ENCODE assay signal across 18 cellular contexts in genomic region chr15:47513496-47513895, GRCh38.
DNase-seq lines count a peak whose midpoint lies in the region; ATAC-seq and TF ChIP-seq lines count a peak whose summit lies in the region.
"Had no signal": no experiment of that assay in that cellular context is flagged by ENCODE, and none has a peak within 500 bp of the region (broad histone marks: within the 10 kb centered on the region; RNA-seq: fewer than 3 reads in every experiment).

No MANE protein-coding gene starts in this region.

- H3K79me2 ChIP-seq in GM23248 (ENCODE audit: insufficient read depth), result no peaks in the 10 kb centered on the region

- DNase-seq in GM23248 (no peak), NCI-H524 treated with DMSO at 0.1 percent for 48 hours (lab: John Stamatoyannopoulos, UW) (peak; percentile 86), epithelial cell of esophagus (ENCODE audit: low read depth) (peak; percentile 35), sciatic nerve (ENCODE audit: low spot score) (no peak), caudate nucleus (lab: John Stamatoyannopoulos, UW) (no peak), NCI-H1048 (lab: John Stamatoyannopoulos, UW) (no peak), hippocampal formation (lab: John Stamatoyannopoulos, UW) (no peak)
- DNase-seq: AML-193, COR-L47, H9, MV-4-11, NCI-H1436, NCI-H2081, NCI-H526, OCI-M1, RPMI8226 had no signal

- no peaks in the 10 kb centered on the region for H3K9me3 ChIP-seq in GM23248 (ENCODE audit: low read depth)

- no peak overlapping the region; the same call in 1 of the 2 replicates for H3K27ac ChIP-seq in GM23248
- H3K27ac ChIP-seq in caudate nucleus (ENCODE audit: low read depth, low read length), result no peak overlapping the region
- H3K27ac ChIP-seq: HL-60 had no signal

- in situ Hi-C loops in GM23248 (cut with MboI), result no loop called here

- ATAC-seq in sciatic nerve, result peak; percentile 67
- ATAC-seq in HG03457 (IDR thresholded peaks at IDR 0.05; ENCODE audit: unreplicated experiment), result no peak

- peaks cover 38% of the 10 kb centered on the region for H3K4me1 ChIP-seq in GM23248 (ENCODE audit: insufficient read depth)

- 90 to 94% methylated on average over 5 of the region's 5 CpGs for WGBS in GM23248 (ENCODE audit: low coverage in 1 of 2, low lambda C conversion rate in 2 of 2, missing lambda C conversion rate in 2 of 2), 2 experiments

- TF ChIP-seq CTCF in epithelial cell of esophagus (IDR thresholded peaks at IDR 0.05; ENCODE audit: insufficient read depth, low read depth, low read length, missing control alignments), result no peak

- no peaks in the 10 kb centered on the region for H4K20me1 ChIP-seq in GM23248 (ENCODE audit: insufficient read depth)

- H3K4me3 ChIP-seq in GM23248 (no peak overlapping the region), epithelial cell of esophagus (ENCODE audit: low read length) (no peak overlapping the region)

- no peaks in the 10 kb centered on the region for H3K27me3 ChIP-seq in GM23248 (replicated peaks; ENCODE audit: insufficient read depth)

- intact Hi-C loops in sciatic nerve (cut with DNase I), result no loop called here

- no peak overlapping the region for H3K9ac ChIP-seq in GM23248

- H2AFZ ChIP-seq in GM23248, result peak overlapping the region; percentile 61; the same call in 1 of the 2 replicates

- no peaks in the 10 kb centered on the region for H3K36me3 ChIP-seq in GM23248 (ENCODE audit: low read depth)

- peaks cover 17% of the 10 kb centered on the region for H3F3A ChIP-seq in GM23248 (ENCODE audit: insufficient read depth)

- no peak overlapping the region for H3K4me2 ChIP-seq in GM23248 (ENCODE audit: unreplicated experiment)

- no peaks in the 10 kb centered on the region for H3K9me2 ChIP-seq in GM23248 (ENCODE audit: insufficient read depth)

Comparison
In these comparisons a context has a peak if more than half of its experiments do, and no peak if none do; other contexts are left out.
1. DNase-seq: peak in NCI-H524 treated with DMSO at 0.1 percent for 48 hours (single experiment) and epithelial cell of esophagus (single experiment); none in GM23248 (single experiment), sciatic nerve (single experiment), caudate nucleus (0 of 61), NCI-H1048 (single experiment) and hippocampal formation (0 of 2).